In genomic region chr22:24304067-24304675, GRCh38 we compare ENCODE assay signal across 11 cellular contexts. TPM values are rescaled to one million over a fixed set of nuclear protein-coding genes. Genes with fewer than 3 reads are reported as not detected.
DNase-seq lines count a peak whose midpoint lies in the region; ATAC-seq, FAIRE-seq and TF ChIP-seq lines count a peak whose summit lies in the region.
"Had no signal": no experiment of that assay in that cellular context is flagged by ENCODE, and none has a peak within 500 bp of the region (broad histone marks: within the 10 kb centered on the region; RNA-seq: fewer than 3 reads in every experiment).

No MANE protein-coding gene starts in this region.

- H3K27me3 Mint-ChIP-seq in Caco-2 (ENCODE audit: insufficient read depth, unreplicated experiment), result no peaks in the 10 kb centered on the region

- peak overlapping the region; percentile 69 for H3K27ac Mint-ChIP-seq in Caco-2 (ENCODE audit: unreplicated experiment)

- peak in 3 of 4 donors; percentile 10 to 25 (median 23) for ATAC-seq in pancreas
- no peak for ATAC-seq in GM19467 (IDR thresholded peaks at IDR 0.05; ENCODE audit: unreplicated experiment)

- H3K27ac ChIP-seq in esophagus (ENCODE audit: low read depth in 2 of 2, low read length in 1 of 2), result peak overlapping the region; percentile 14 to 66
- H3K27ac ChIP-seq in pancreas, result peak overlapping the region in 2 of 4 donors; percentile 78 to 85
- H3K27ac ChIP-seq: KMS-11 had no signal

- H3K4me3 ChIP-seq in Caco-2 (ENCODE audit: low read depth, low read length) (no peak overlapping the region), esophagus (ENCODE audit: low read depth in 1 of 2, low read length in 2 of 2) (no peak overlapping the region), pancreas (no peak overlapping the region)

- intact Hi-C loops in Caco-2 (cut with micrococcal nuclease; ENCODE audit: unreplicated experiment) (no loop called here), pancreas (cut with DNase I) (no loop called here)

- DNase-seq in Caco-2 (no peak), NCI-H2029 treated with DMSO at 0.1 percent for 48 hours (lab: John Stamatoyannopoulos, UW) (peak; percentile 69), pancreas (no peak), NCI-H446 (lab: John Stamatoyannopoulos, UW) (no peak), cortex of kidney (lab: John Stamatoyannopoulos, UW) (no peak), SHP77 treated with DMSO at 0.1 percent for 48 hours (lab: John Stamatoyannopoulos, UW) (no peak)
- DNase-seq: NCI-H446 treated with DMSO at 0.1 percent for 48 hours had no signal

- no peaks in the 10 kb centered on the region for H3K9me3 ChIP-seq in Caco-2
- H3K9me3 ChIP-seq in esophagus (ENCODE audit: control insufficient read depth in 2 of 2, insufficient read depth in 1 of 2, low read depth in 1 of 2, low read length in 1 of 2), result no peaks in the 10 kb centered on the region
- H3K9me3 ChIP-seq in pancreas, result no peaks in the 10 kb centered on the region

- peaks cover 19% of the 10 kb centered on the region for H3K4me1 Mint-ChIP-seq in Caco-2 (ENCODE audit: low read depth, unreplicated experiment)

- no peak overlapping the region for H3K4me3 Mint-ChIP-seq in Caco-2 (ENCODE audit: unreplicated experiment)

- peaks cover 57% of the 10 kb centered on the region for H3K36me3 Mint-ChIP-seq in Caco-2 (ENCODE audit: insufficient read depth, unreplicated experiment)

- peaks cover 1% of the 10 kb centered on the region; the same call in 1 of the 2 replicates for H3K36me3 ChIP-seq in Caco-2 (ENCODE audit: control insufficient read depth, insufficient read depth, low read length)
- peaks cover 0 to 2% of the 10 kb centered on the region in 2 donors for H3K36me3 ChIP-seq in esophagus (ENCODE audit: control insufficient read depth in 2 of 2, insufficient read depth in 2 of 2, low read length in 1 of 2)
- no peaks in the 10 kb centered on the region for H3K36me3 ChIP-seq in pancreas

- POLR2A ChIA-PET in Caco-2 (lab: Charles Lee), result no interaction called here

- BruUV-seq in Caco-2 (replicated peaks; lab: Mats Ljungman, UMichigan), result no TSS peak

- FAIRE-seq in pancreas (lab: Jason Lieb, UNC), result no peak

- H3K9me3 Mint-ChIP-seq in Caco-2 (ENCODE audit: unreplicated experiment), result peaks cover 9% of the 10 kb centered on the region

- H3K27me3 ChIP-seq in Caco-2 (replicated peaks; ENCODE audit: control insufficient read depth, insufficient read depth, low read length) (no peaks in the 10 kb centered on the region), esophagus (ENCODE audit: control insufficient read depth in 1 of 2, insufficient read depth in 2 of 2, low read length in 2 of 2) (no peaks in the 10 kb centered on the region), pancreas (no peaks in the 10 kb centered on the region)

- TF ChIP-seq CTCF in Caco-2 (IDR thresholded peaks at IDR 0.05; ENCODE audit: insufficient read depth in 1 of 2, low read depth in 1 of 2, low read length in 1 of 2, severe bottlenecking in 1 of 2, unreplicated experiment in 1 of 2) (no peak), pancreas (IDR thresholded peaks at IDR 0.05) (no peak)

- CTCF ChIA-PET in Caco-2 (lab: Charles Lee), result no interaction called here

- H3K4me1 ChIP-seq in Caco-2, result peaks cover 36% of the 10 kb centered on the region
- peaks cover 0 to 2% of the 10 kb centered on the region in 2 donors for H3K4me1 ChIP-seq in esophagus (ENCODE audit: control insufficient read depth in 2 of 2, insufficient read depth in 2 of 2, low read length in 1 of 2)
- peaks cover 22 to 50% (median 45%) of the 10 kb centered on the region in 3 donors for H3K4me1 ChIP-seq in pancreas

- WGBS in esophagus, 2 donors, result 62 to 65% methylated on average over 1 of the region's 1 CpG
- WGBS in pancreas, 2 donors, result 83 to 97% methylated on average over 1 of the region's 1 CpG

RNA-seq across cellular contexts. Expression of gene SPECC1L, which starts 33.5 kb away (rescaled TPM):
- total RNA-seq in Caco-2 (2022), result 64.6 and 72.8 TPM in 2 replicates
- polyA plus RNA-seq in esophagus, result 10 to 100 TPM; 11.0 to 11.4 TPM
- 10 to 100 TPM; 25.7 to 36.3 (median 28.7) TPM for total RNA-seq in pancreas
- polyA plus RNA-seq in pancreas, result 10 to 100 TPM in 1 of 2 donors, 1 to 10 TPM in 1; 8.6 to 10.4 TPM

RNA-seq across cellular contexts. Expression of gene GGT5, which starts 59.3 kb away (rescaled TPM):
- total RNA-seq in Caco-2 (2022) (0.51 and 0.66 TPM in 2 replicates), pancreas (10 to 100 TPM in 4 of 6 donors, 1 to 10 TPM in 2; 2.3 to 18.3 (median 11.4) TPM)
- polyA plus RNA-seq in esophagus (1 to 10 TPM; 4.7 to 7.1 TPM), pancreas (10 to 100 TPM; 12.3 to 15.9 TPM)
- total RNA-seq: activated CD8-positive, alpha-beta memory T cell treated with anti-CD3 and anti-CD28 coated beads for 36 hours had no signal
